Comparison of ENCODE assay signal across 8 cellular contexts in the genomic region with DNA sequence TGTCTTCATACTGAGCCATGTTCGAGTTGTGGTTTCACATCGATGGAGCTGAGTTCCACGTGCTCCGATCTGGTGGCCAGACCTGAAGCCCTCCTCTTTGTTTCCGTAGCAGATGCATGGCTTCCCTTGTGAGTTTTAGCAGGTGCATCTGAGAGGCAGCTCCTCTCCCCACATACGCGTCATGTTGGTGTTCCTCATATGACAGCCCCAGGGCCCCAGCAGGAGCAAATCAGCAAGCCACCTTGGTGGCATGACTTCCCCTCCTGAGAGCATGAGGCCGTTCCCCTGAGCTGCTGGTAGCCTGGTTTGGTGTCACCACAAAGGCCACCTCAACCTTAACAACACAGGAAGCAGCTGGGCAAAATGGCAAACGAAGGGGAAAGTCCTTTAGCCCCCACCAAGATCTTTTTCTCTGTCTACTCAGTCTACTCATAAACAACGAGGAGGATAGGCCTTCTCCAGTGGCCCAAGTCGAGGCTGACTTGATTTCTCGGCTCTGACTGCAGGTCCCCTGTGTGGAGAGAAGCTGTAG. TPM values are rescaled to one million over a fixed set of nuclear protein-coding genes. Genes with fewer than 3 reads are reported as not detected.
DNase-seq lines count a peak whose midpoint lies in the region; ATAC-seq and TF ChIP-seq lines count a peak whose summit lies in the region.

No MANE protein-coding gene starts in this region.

- no peaks in the 10 kb centered on the region for H3K27me3 ChIP-seq in MM.1S (replicated peaks; ENCODE audit: insufficient read depth, low read length)
- no peaks in the 10 kb centered on the region for H3K27me3 ChIP-seq in muscle layer of duodenum (ENCODE audit: low read depth, low read length)

- POLR2A ChIA-PET in GM10248 (lab: Yijun Ruan, JAX) = interaction anchor here (0.7 to 1.4 kb wide), 3 partner anchors 19 to 137 kb away, joined by 3 to 5 read pairs (median 4); no protein-coding TSS in a partner anchor

- CTCF ChIA-PET in GM10248 (lab: Yijun Ruan, JAX) = interaction anchor here (0.7 to 3.5 kb wide), 7 partner anchors 9 to 123 kb away, joined by 3 to 40 read pairs (median 6); no protein-coding TSS in a partner anchor

- H3K9me3 ChIP-seq in MM.1S (replicated peaks; ENCODE audit: insufficient read depth, low read length) (no peaks in the 10 kb centered on the region), muscle layer of duodenum (ENCODE audit: control insufficient read depth in 1 of 2, low read length in 2 of 2) (no peaks in the 10 kb centered on the region)

- no peaks in the 10 kb centered on the region; the same call in 1 of the 2 replicates for H4K20me1 ChIP-seq in MM.1S (ENCODE audit: insufficient read depth, low read length)

- H3K9ac ChIP-seq in MM.1S (ENCODE audit: low read length) = peak overlapping the region; percentile 76

- H3F3A ChIP-seq in MM.1S (ENCODE audit: insufficient read depth, low read length) = peaks cover 28% of the 10 kb centered on the region

- no peaks in the 10 kb centered on the region for H3K36me3 ChIP-seq in MM.1S (replicated peaks; ENCODE audit: insufficient read depth, low read length)
- no peaks in the 10 kb centered on the region for H3K36me3 ChIP-seq in muscle layer of duodenum (ENCODE audit: control insufficient read depth in 1 of 2, insufficient read depth in 2 of 2, low read length in 2 of 2)

- peaks cover 38% of the 10 kb centered on the region for H3K4me1 Mint-ChIP-seq in mesothelial cell of epicardium

- H3K4me1 ChIP-seq in MM.1S (ENCODE audit: low read length) (peaks cover 67% of the 10 kb centered on the region), muscle layer of duodenum (ENCODE audit: control insufficient read depth in 1 of 2, insufficient read depth in 2 of 2, low read length in 2 of 2) (no peaks in the 10 kb centered on the region)

- no peak overlapping the region for H2AFZ ChIP-seq in MM.1S (ENCODE audit: low read length)

- H3K27ac ChIP-seq in MM.1S (ENCODE audit: low read length) (peak overlapping the region; percentile 97), muscle layer of duodenum (ENCODE audit: low read length) (peak overlapping the region; percentile 5)

- peaks cover 2% of the 10 kb centered on the region for H3K36me3 Mint-ChIP-seq in mesothelial cell of epicardium

- ATAC-seq in GM21529 (IDR thresholded peaks at IDR 0.05; ENCODE audit: unreplicated experiment) = peak; percentile 84

- H3K79me2 ChIP-seq in MM.1S (ENCODE audit: low read length) = peaks cover 92% of the 10 kb centered on the region

- H3K27ac Mint-ChIP-seq in mesothelial cell of epicardium = no peak overlapping the region

- peak overlapping the region; percentile 91 for H3K4me2 ChIP-seq in MM.1S (ENCODE audit: low read depth, low read length)

- H3K4me3 Mint-ChIP-seq in mesothelial cell of epicardium = no peak overlapping the region

- peak overlapping the region; percentile 45 for H3K4me3 ChIP-seq in MM.1S (ENCODE audit: low read length)
- no peak overlapping the region for H3K4me3 ChIP-seq in muscle layer of duodenum (ENCODE audit: low read depth in 1 of 2, low read length in 2 of 2)

- peaks cover 3% of the 10 kb centered on the region for H3K9me3 Mint-ChIP-seq in mesothelial cell of epicardium

- DNase-seq in GM10248 (ENCODE audit: extremely low spot score) = peak; percentile 74
- DNase-seq in MM.1S = peak; percentile 98
- peak; percentile 80 for DNase-seq in activated T-cell treated with anti-CD3 and anti-CD28 coated beads for 24 hours (ENCODE audit: low read depth)
- no peak for DNase-seq in NCI-H2081 treated with DMSO at 0.1 percent for 48 hours (lab: John Stamatoyannopoulos, UW)
- DNase-seq in mesothelial cell of epicardium (ENCODE audit: low spot score in 2 of 2, unreplicated experiment in 2 of 2) = no peak
- DNase-seq in pons (ENCODE audit: low spot score) = no peak

- no peak for TF ChIP-seq CTCF in GM10248 (IDR thresholded peaks at IDR 0.05; ENCODE audit: control extremely low read depth, extremely low read depth, low read depth, missing control alignments)
- no peak for TF ChIP-seq CTCF in MM.1S (IDR thresholded peaks at IDR 0.05; ENCODE audit: low read length)
- TF ChIP-seq CTCF in mesothelial cell of epicardium (IDR thresholded peaks at IDR 0.05; ENCODE audit: unreplicated experiment) = no peak

- H3K9me2 ChIP-seq in MM.1S (replicated peaks; ENCODE audit: insufficient read depth, low read length) = no peaks in the 10 kb centered on the region

- no peaks in the 10 kb centered on the region for H3K27me3 Mint-ChIP-seq in mesothelial cell of epicardium (ENCODE audit: low read depth)

RNA-seq across cellular contexts. Expression of gene CYFIP2, which starts 5.9 kb away (rescaled TPM):
- total RNA-seq in mesothelial cell of epicardium = 80.9 to 82.9 TPM (median 82.2 TPM) in 3 replicates

Comparison
In these comparisons a context has a peak if more than half of its experiments do, and no peak if none do; other contexts are left out.
1. DNase-seq: peak in GM10248 (single experiment), MM.1S (single experiment) and activated T-cell treated with anti-CD3 and anti-CD28 coated beads for 24 hours (single experiment); none in NCI-H2081 treated with DMSO at 0.1 percent for 48 hours (single experiment), mesothelial cell of epicardium (0 of 2) and pons (single experiment).